9 cellular contexts compared by ENCODE assay signal in the genomic region with DNA sequence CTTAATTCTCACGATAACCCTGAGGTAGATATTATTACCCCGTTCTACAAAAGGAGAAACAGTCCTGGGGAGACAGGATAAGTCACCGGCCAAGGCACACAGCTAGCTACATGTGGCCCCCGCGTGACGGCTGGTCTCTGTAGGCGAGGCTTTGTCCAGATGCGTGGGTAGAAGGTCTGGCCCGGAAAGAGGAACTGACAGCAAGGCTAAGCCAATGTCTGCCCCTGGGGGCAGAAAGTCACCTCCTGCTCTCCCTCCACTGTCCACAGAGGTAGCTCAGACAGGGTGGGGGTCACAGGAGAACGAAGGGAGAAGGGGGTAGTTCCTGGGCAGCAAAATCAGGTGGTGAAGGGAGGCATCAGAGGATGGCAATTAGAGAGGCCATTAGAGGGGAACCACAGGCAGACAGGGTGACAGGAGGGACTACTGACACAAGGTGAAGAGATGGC.
DNase-seq lines count a peak whose midpoint lies in the region; ATAC-seq lines count a peak whose summit lies in the region.
"Had no signal": no experiment of that assay in that cellular context is flagged by ENCODE, and none has a peak within 500 bp of the region (broad histone marks: within the 10 kb centered on the region; RNA-seq: fewer than 3 reads in every experiment).

No MANE protein-coding gene starts in this region.

- no peaks in the 10 kb centered on the region for H3K9me3 Mint-ChIP-seq in T-helper 2 cell treated with Interferon-gamma antibody and Interleukin-4, amounts not matched to agents 5 μg/mL and 100 μg/mL, for 36 hours

- H3K36me3 Mint-ChIP-seq in T-helper 2 cell treated with Interferon-gamma antibody and Interleukin-4, amounts not matched to agents 5 μg/mL and 100 μg/mL, for 36 hours (ENCODE audit: low read depth), result no peaks in the 10 kb centered on the region

- ATAC-seq in HG02798 (IDR thresholded peaks at IDR 0.05; ENCODE audit: poor library complexity, unreplicated experiment), result peak; percentile 76
- no peak for ATAC-seq in GM21381 (IDR thresholded peaks at IDR 0.05; ENCODE audit: unreplicated experiment)

- H3K27me3 Mint-ChIP-seq in T-helper 2 cell treated with Interferon-gamma antibody and Interleukin-4, amounts not matched to agents 5 μg/mL and 100 μg/mL, for 36 hours (ENCODE audit: low read depth), result no peaks in the 10 kb centered on the region

- H3K4me3 Mint-ChIP-seq in T-helper 2 cell treated with Interferon-gamma antibody and Interleukin-4, amounts not matched to agents 5 μg/mL and 100 μg/mL, for 36 hours, result no peak overlapping the region

- no peak overlapping the region for H3K27ac Mint-ChIP-seq in T-helper 2 cell treated with Interferon-gamma antibody and Interleukin-4, amounts not matched to agents 5 μg/mL and 100 μg/mL, for 36 hours

- DNase-seq in GDM1 (lab: John Stamatoyannopoulos, UW) (peak; percentile 38), UCSD-AML1 (lab: John Stamatoyannopoulos, UW; ENCODE audit: unreplicated experiment) (peak; percentile 57), medulla oblongata (ENCODE audit: extremely low spot score) (peak; percentile 87), DMS 273 (lab: John Stamatoyannopoulos, UW; ENCODE audit: unreplicated experiment) (no peak), NCI-H2196 (lab: John Stamatoyannopoulos, UW; ENCODE audit: unreplicated experiment) (no peak)
- no peak for DNase-seq in T-helper 2 cell treated with Interferon-gamma antibody and Interleukin-4, amounts not matched to agents 5 μg/mL and 100 μg/mL, for 36 hours (ENCODE audit: low spot score)
- DNase-seq: activated CD8-positive, alpha-beta memory T cell treated with anti-CD3 and anti-CD28 coated beads for 24 hours had no signal

- no peaks in the 10 kb centered on the region for H3K4me1 Mint-ChIP-seq in T-helper 2 cell treated with Interferon-gamma antibody and Interleukin-4, amounts not matched to agents 5 μg/mL and 100 μg/mL, for 36 hours (ENCODE audit: low read depth)

Comparison
In these comparisons a context has a peak if more than half of its experiments do, and no peak if none do; other contexts are left out.
1. DNase-seq: peak in GDM1 (single experiment), UCSD-AML1 (single experiment) and medulla oblongata (single experiment); none in DMS 273 (single experiment), T-helper 2 cell treated with Interferon-gamma antibody and Interleukin-4, amounts not matched to agents 5 μg/mL and 100 μg/mL, for 36 hours (single experiment) and NCI-H2196 (single experiment).